ENCODE assay signal across 1 cellular context in the genomic region with DNA sequence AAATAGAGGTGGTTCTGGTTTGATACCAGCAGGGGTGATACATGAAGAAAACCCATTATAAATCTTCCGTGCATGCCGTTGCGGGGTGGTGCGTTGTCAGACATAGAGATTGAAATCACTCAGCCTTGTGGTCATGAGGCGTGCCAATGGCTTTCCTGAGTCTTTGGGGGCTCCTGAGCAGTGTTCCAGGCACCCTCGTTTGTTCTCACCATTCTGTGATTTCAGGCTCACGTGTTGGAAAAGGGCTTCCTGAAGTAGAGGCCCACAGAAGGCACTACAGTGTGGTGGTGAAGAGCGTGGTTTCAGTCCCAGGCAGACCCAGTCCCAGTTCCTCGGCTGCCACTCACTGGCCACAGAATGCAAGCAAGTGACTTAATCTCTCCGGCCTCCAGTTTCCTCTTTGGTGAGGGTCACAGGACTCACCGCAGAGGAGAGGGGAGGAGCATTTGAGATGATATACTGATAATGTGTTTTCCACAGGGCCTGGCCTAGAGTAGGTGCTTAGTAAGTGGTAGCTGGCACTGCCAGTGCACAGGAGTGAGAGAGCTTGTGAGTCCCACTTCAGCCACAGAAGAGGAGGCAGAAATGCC.
TF ChIP-seq lines count a peak whose summit lies in the region.

No MANE protein-coding gene starts in this region.

TF ChIP-seq in K562, 482 proteins besides CTCF, POLR2A, EP300 and RAD21 (continued from another document and continues in another):
- TF ChIP-seq, protein P1, sequence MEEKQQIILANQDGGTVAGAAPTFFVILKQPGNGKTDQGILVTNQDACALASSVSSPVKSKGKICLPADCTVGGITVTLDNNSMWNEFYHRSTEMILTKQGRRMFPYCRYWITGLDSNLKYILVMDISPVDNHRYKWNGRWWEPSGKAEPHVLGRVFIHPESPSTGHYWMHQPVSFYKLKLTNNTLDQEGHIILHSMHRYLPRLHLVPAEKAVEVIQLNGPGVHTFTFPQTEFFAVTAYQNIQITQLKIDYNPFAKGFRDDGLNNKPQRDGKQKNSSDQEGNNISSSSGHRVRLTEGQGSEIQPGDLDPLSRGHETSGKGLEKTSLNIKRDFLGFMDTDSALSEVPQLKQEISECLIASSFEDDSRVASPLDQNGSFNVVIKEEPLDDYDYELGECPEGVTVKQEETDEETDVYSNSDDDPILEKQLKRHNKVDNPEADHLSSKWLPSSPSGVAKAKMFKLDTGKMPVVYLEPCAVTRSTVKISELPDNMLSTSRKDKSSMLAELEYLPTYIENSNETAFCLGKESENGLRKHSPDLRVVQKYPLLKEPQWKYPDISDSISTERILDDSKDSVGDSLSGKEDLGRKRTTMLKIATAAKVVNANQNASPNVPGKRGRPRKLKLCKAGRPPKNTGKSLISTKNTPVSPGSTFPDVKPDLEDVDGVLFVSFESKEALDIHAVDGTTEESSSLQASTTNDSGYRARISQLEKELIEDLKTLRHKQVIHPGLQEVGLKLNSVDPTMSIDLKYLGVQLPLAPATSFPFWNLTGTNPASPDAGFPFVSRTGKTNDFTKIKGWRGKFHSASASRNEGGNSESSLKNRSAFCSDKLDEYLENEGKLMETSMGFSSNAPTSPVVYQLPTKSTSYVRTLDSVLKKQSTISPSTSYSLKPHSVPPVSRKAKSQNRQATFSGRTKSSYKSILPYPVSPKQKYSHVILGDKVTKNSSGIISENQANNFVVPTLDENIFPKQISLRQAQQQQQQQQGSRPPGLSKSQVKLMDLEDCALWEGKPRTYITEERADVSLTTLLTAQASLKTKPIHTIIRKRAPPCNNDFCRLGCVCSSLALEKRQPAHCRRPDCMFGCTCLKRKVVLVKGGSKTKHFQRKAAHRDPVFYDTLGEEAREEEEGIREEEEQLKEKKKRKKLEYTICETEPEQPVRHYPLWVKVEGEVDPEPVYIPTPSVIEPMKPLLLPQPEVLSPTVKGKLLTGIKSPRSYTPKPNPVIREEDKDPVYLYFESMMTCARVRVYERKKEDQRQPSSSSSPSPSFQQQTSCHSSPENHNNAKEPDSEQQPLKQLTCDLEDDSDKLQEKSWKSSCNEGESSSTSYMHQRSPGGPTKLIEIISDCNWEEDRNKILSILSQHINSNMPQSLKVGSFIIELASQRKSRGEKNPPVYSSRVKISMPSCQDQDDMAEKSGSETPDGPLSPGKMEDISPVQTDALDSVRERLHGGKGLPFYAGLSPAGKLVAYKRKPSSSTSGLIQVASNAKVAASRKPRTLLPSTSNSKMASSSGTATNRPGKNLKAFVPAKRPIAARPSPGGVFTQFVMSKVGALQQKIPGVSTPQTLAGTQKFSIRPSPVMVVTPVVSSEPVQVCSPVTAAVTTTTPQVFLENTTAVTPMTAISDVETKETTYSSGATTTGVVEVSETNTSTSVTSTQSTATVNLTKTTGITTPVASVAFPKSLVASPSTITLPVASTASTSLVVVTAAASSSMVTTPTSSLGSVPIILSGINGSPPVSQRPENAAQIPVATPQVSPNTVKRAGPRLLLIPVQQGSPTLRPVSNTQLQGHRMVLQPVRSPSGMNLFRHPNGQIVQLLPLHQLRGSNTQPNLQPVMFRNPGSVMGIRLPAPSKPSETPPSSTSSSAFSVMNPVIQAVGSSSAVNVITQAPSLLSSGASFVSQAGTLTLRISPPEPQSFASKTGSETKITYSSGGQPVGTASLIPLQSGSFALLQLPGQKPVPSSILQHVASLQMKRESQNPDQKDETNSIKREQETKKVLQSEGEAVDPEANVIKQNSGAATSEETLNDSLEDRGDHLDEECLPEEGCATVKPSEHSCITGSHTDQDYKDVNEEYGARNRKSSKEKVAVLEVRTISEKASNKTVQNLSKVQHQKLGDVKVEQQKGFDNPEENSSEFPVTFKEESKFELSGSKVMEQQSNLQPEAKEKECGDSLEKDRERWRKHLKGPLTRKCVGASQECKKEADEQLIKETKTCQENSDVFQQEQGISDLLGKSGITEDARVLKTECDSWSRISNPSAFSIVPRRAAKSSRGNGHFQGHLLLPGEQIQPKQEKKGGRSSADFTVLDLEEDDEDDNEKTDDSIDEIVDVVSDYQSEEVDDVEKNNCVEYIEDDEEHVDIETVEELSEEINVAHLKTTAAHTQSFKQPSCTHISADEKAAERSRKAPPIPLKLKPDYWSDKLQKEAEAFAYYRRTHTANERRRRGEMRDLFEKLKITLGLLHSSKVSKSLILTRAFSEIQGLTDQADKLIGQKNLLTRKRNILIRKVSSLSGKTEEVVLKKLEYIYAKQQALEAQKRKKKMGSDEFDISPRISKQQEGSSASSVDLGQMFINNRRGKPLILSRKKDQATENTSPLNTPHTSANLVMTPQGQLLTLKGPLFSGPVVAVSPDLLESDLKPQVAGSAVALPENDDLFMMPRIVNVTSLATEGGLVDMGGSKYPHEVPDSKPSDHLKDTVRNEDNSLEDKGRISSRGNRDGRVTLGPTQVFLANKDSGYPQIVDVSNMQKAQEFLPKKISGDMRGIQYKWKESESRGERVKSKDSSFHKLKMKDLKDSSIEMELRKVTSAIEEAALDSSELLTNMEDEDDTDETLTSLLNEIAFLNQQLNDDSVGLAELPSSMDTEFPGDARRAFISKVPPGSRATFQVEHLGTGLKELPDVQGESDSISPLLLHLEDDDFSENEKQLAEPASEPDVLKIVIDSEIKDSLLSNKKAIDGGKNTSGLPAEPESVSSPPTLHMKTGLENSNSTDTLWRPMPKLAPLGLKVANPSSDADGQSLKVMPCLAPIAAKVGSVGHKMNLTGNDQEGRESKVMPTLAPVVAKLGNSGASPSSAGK (IDR thresholded peaks at IDR 0.05): peak; percentile 87
- TF ChIP-seq JUND (IDR thresholded peaks at IDR 0.05; ENCODE audit: borderline replicate concordance, low read depth, low read length) (peak; percentile 81), JUND (tag; IDR thresholded peaks at IDR 0.05; ENCODE audit: borderline replicate concordance, low read depth, low read length) (peak; percentile 66; the same call in 1 of the 3 replicates), HDGF (IDR thresholded peaks at IDR 0.05) (0 out of 2 replicates have a peak, but pooled peaks have one; percentile 56), SIN3A (IDR thresholded peaks at IDR 0.05; ENCODE audit: borderline replicate concordance in 2 of 2, control insufficient read depth in 1 of 2, low read depth in 2 of 2, low read length in 2 of 2) (no peak), ATF7 (IDR thresholded peaks at IDR 0.05) (peak; percentile 81), ESRRA (IDR thresholded peaks at IDR 0.05; ENCODE audit: borderline replicate concordance, low read depth) (peak; percentile 73), MAFK (IDR thresholded peaks at IDR 0.05; ENCODE audit: low read length) (peak; percentile 18; the same call in 1 of the 2 replicates), MTA3 (IDR thresholded peaks at IDR 0.05; ENCODE audit: borderline replicate concordance) (peak; percentile 54; the same call in 1 of the 2 replicates), RB1 (IDR thresholded peaks at IDR 0.05; ENCODE audit: low read depth) (peak; percentile 65; the same call in 1 of the 2 replicates), FOSL1 (tag; conservative IDR thresholded peaks at IDR 0.05) (peak; percentile 47; the same call in 1 of the 2 replicates), MTA1 (IDR thresholded peaks at IDR 0.05; ENCODE audit: borderline replicate concordance) (no peak), CTBP1 (IDR thresholded peaks at IDR 0.05; ENCODE audit: borderline replicate concordance) (peak; percentile 66; the same call in 1 of the 2 replicates)
- TF ChIP-seq, protein P2, sequence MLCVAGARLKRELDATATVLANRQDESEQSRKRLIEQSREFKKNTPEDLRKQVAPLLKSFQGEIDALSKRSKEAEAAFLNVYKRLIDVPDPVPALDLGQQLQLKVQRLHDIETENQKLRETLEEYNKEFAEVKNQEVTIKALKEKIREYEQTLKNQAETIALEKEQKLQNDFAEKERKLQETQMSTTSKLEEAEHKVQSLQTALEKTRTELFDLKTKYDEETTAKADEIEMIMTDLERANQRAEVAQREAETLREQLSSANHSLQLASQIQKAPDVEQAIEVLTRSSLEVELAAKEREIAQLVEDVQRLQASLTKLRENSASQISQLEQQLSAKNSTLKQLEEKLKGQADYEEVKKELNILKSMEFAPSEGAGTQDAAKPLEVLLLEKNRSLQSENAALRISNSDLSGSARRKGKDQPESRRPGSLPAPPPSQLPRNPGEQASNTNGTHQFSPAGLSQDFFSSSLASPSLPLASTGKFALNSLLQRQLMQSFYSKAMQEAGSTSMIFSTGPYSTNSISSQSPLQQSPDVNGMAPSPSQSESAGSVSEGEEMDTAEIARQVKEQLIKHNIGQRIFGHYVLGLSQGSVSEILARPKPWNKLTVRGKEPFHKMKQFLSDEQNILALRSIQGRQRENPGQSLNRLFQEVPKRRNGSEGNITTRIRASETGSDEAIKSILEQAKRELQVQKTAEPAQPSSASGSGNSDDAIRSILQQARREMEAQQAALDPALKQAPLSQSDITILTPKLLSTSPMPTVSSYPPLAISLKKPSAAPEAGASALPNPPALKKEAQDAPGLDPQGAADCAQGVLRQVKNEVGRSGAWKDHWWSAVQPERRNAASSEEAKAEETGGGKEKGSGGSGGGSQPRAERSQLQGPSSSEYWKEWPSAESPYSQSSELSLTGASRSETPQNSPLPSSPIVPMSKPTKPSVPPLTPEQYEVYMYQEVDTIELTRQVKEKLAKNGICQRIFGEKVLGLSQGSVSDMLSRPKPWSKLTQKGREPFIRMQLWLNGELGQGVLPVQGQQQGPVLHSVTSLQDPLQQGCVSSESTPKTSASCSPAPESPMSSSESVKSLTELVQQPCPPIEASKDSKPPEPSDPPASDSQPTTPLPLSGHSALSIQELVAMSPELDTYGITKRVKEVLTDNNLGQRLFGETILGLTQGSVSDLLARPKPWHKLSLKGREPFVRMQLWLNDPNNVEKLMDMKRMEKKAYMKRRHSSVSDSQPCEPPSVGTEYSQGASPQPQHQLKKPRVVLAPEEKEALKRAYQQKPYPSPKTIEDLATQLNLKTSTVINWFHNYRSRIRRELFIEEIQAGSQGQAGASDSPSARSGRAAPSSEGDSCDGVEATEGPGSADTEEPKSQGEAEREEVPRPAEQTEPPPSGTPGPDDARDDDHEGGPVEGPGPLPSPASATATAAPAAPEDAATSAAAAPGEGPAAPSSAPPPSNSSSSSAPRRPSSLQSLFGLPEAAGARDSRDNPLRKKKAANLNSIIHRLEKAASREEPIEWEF (CRISPR knock-in tag; IDR thresholded peaks at IDR 0.05): 0 out of 2 replicates have a peak, but pooled peaks have one; percentile 35
- TF ChIP-seq, protein P3, sequence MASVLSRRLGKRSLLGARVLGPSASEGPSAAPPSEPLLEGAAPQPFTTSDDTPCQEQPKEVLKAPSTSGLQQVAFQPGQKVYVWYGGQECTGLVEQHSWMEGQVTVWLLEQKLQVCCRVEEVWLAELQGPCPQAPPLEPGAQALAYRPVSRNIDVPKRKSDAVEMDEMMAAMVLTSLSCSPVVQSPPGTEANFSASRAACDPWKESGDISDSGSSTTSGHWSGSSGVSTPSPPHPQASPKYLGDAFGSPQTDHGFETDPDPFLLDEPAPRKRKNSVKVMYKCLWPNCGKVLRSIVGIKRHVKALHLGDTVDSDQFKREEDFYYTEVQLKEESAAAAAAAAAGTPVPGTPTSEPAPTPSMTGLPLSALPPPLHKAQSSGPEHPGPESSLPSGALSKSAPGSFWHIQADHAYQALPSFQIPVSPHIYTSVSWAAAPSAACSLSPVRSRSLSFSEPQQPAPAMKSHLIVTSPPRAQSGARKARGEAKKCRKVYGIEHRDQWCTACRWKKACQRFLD (CRISPR knock-in tag; IDR thresholded peaks at IDR 0.05): peak; percentile 13; the same call in 1 of the 2 replicates
- TF ChIP-seq, protein P4, sequence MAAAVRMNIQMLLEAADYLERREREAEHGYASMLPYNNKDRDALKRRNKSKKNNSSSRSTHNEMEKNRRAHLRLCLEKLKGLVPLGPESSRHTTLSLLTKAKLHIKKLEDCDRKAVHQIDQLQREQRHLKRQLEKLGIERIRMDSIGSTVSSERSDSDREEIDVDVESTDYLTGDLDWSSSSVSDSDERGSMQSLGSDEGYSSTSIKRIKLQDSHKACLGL (CRISPR knock-in tag; IDR thresholded peaks at IDR 0.05; ENCODE audit: borderline replicate concordance, poor library complexity, severe bottlenecking): peak; percentile 37
